In genomic region chr6:3122823-3123182, GRCh38 we compare ENCODE assay signal across 19 cellular contexts. TPM values are rescaled to one million over a fixed set of nuclear protein-coding genes. Genes with fewer than 3 reads are reported as not detected.
A peak's percentile ranks its signal among the peaks of the same experiment; 100 is the strongest.
DNase-seq lines count a peak whose midpoint lies in the region; ATAC-seq and TF ChIP-seq lines count a peak whose summit lies in the region.
"Had no signal": no experiment of that assay in that cellular context is flagged by ENCODE, and none has a peak within 500 bp of the region (broad histone marks: within the 10 kb centered on the region; RNA-seq: fewer than 3 reads in every experiment).

No MANE protein-coding gene starts in this region.

- H3K36me3 Mint-ChIP-seq in GM23338 (ENCODE audit: low read depth): peaks cover 12% of the 10 kb centered on the region
- H3K36me3 Mint-ChIP-seq in activated CD4-positive, alpha-beta T cell treated with anti-CD3 and anti-CD28 coated beads, Interleukin-2, amount 10 ng/mL, durations not matched to agents 24 days and 14 days (ENCODE audit: low read depth): no peaks in the 10 kb centered on the region
- H3K36me3 Mint-ChIP-seq in activated naive CD8-positive, alpha-beta T cell treated with anti-CD3 and anti-CD28 coated beads, Interleukin-2, amount 50 U/mL, for 24 hours (ENCODE audit: low read depth): no peaks in the 10 kb centered on the region

- H3K9me2 ChIP-seq in GM23338 (ENCODE audit: insufficient read depth): no peaks in the 10 kb centered on the region

- no peak overlapping the region for H3K18ac ChIP-seq in trophoblast cell (ENCODE audit: low read length)

- H2BK5ac ChIP-seq in trophoblast cell (ENCODE audit: low read depth, low read length, poor library complexity): no peak overlapping the region

- H4K8ac ChIP-seq in trophoblast cell (ENCODE audit: low read depth, low read length): no peak overlapping the region

- no peak overlapping the region for H3K4ac ChIP-seq in trophoblast cell (ENCODE audit: low read depth, low read length)

- no peak overlapping the region for H2BK12ac ChIP-seq in trophoblast cell (ENCODE audit: low read length)

- H3K23ac ChIP-seq in trophoblast cell (ENCODE audit: low read length): no peak overlapping the region

- H2AFZ ChIP-seq in GM23338: no peak overlapping the region
- no peak overlapping the region for H2AFZ ChIP-seq in trophoblast cell (ENCODE audit: insufficient read depth, low read length, poor library complexity)
- H2AFZ ChIP-seq: GM23248 had no signal

- no peaks in the 10 kb centered on the region for H3K9me3 Mint-ChIP-seq in GM23338
- no peaks in the 10 kb centered on the region for H3K9me3 Mint-ChIP-seq in activated CD4-positive, alpha-beta T cell treated with anti-CD3 and anti-CD28 coated beads, Interleukin-2, amount 10 ng/mL, durations not matched to agents 24 days and 14 days
- H3K9me3 Mint-ChIP-seq in activated naive CD8-positive, alpha-beta T cell treated with anti-CD3 and anti-CD28 coated beads, Interleukin-2, amount 50 U/mL, for 24 hours: no peaks in the 10 kb centered on the region
- H3K9me3 Mint-ChIP-seq: CD14-positive monocyte; CD4-positive, alpha-beta memory T cell had no signal

- no peak overlapping the region for H2BK120ac ChIP-seq in trophoblast cell (ENCODE audit: insufficient read depth, low read length, poor library complexity)

- peak overlapping the region; percentile 25 for H3K14ac ChIP-seq in trophoblast cell (ENCODE audit: low read length)

- H4K20me1 ChIP-seq in GM23338 (replicated peaks; ENCODE audit: insufficient read depth): no peaks in the 10 kb centered on the region
- H4K20me1 ChIP-seq: BLaER1 had no signal

- no peak for DNase-seq in GM23338 (ENCODE audit: low spot score)
- DNase-seq in caudate nucleus (lab: John Stamatoyannopoulos, UW): peak in 1 of 61 donors; percentile 19
- DNase-seq in trophoblast cell: no peak
- no peak for DNase-seq in right cardiac atrium
- DNase-seq in activated CD4-positive, alpha-beta T cell treated with anti-CD3 and anti-CD28 coated beads, Interleukin-2, amount 10 ng/mL, durations not matched to agents 24 days and 14 days: no peak
- DNase-seq in activated naive CD8-positive, alpha-beta T cell treated with anti-CD3 and anti-CD28 coated beads, Interleukin-2, amount 50 U/mL, for 24 hours: no peak
- DNase-seq: AML-193; CD4-positive, alpha-beta memory T cell; DMS53; DND-41; EL; GM23248; H7 had no signal

- H3K9ac ChIP-seq in liver (ENCODE audit: low read depth in 1 of 2, low read length in 2 of 2): no peak overlapping the region
- peak overlapping the region; percentile 11 for H3K9ac ChIP-seq in trophoblast cell (ENCODE audit: low read length)
- H3K9ac ChIP-seq: BLaER1, GM23248 had no signal

- H2AK5ac ChIP-seq in trophoblast cell (ENCODE audit: low read length): no peak overlapping the region

- no peak overlapping the region for H3K27ac Mint-ChIP-seq in GM23338
- H3K27ac Mint-ChIP-seq in activated CD4-positive, alpha-beta T cell treated with anti-CD3 and anti-CD28 coated beads, Interleukin-2, amount 10 ng/mL, durations not matched to agents 24 days and 14 days: no peak overlapping the region
- H3K27ac Mint-ChIP-seq in activated naive CD8-positive, alpha-beta T cell treated with anti-CD3 and anti-CD28 coated beads, Interleukin-2, amount 50 U/mL, for 24 hours: no peak overlapping the region
- H3K27ac Mint-ChIP-seq: CD14-positive monocyte had no signal

- peak overlapping the region; percentile 23; the same call in 1 of the 2 replicates for H3K27ac ChIP-seq in GM23338 (ENCODE audit: low read depth)
- H3K27ac ChIP-seq in caudate nucleus (ENCODE audit: low read depth, low read length): peak overlapping the region; percentile 67
- H3K27ac ChIP-seq in liver (ENCODE audit: low read depth in 1 of 2, low read length in 2 of 2): peak overlapping the region; percentile 0 to 18
- H3K27ac ChIP-seq in trophoblast cell (ENCODE audit: low read depth, low read length): no peak overlapping the region
- H3K27ac ChIP-seq in right cardiac atrium (ENCODE audit: low read length): no peak overlapping the region
- H3K27ac ChIP-seq: 22Rv1, A549, BLaER1, GM23248 had no signal

- TF ChIP-seq RAD21 in liver (IDR thresholded peaks at IDR 0.05): no peak

- 0 out of 2 replicates have a peak, but pooled peaks cover 4% of the 10 kb centered on the region for H3F3A ChIP-seq in GM23338 (replicated peaks; ENCODE audit: low read depth)

- ATAC-seq in GM23338 (no peak), right cardiac atrium (no peak)
- no peak for ATAC-seq in activated naive CD8-positive, alpha-beta T cell treated with anti-CD3 and anti-CD28 coated beads, Interleukin-2, amount 50 U/mL, for 24 hours
- ATAC-seq: A549, GM12878 had no signal

- peaks cover 6% of the 10 kb centered on the region for H3K79me1 ChIP-seq in trophoblast cell (ENCODE audit: low read length)

- H3K36me3 ChIP-seq in GM23338 (ENCODE audit: insufficient read depth) (0 out of 2 replicates have a peak, but pooled peaks cover under 1% of the 10 kb centered on the region), liver (ENCODE audit: control insufficient read depth in 4 of 4, insufficient read depth in 3 of 4, low read depth in 1 of 4, low read length in 3 of 4) (no peaks in the 10 kb centered on the region), trophoblast cell (ENCODE audit: control insufficient read depth in 1 of 2, insufficient read depth in 2 of 2, low read length in 2 of 2) (peaks cover 3 to 4% of the 10 kb centered on the region in 2 experiments)

- H3K27me3 Mint-ChIP-seq in GM23338 (ENCODE audit: insufficient read depth, low read depth, poor library complexity): peaks cover 8% of the 10 kb centered on the region
- H3K27me3 Mint-ChIP-seq in activated CD4-positive, alpha-beta T cell treated with anti-CD3 and anti-CD28 coated beads, Interleukin-2, amount 10 ng/mL, durations not matched to agents 24 days and 14 days: peaks cover 3% of the 10 kb centered on the region
- no peaks in the 10 kb centered on the region for H3K27me3 Mint-ChIP-seq in activated naive CD8-positive, alpha-beta T cell treated with anti-CD3 and anti-CD28 coated beads, Interleukin-2, amount 50 U/mL, for 24 hours
- H3K27me3 Mint-ChIP-seq: CD4-positive, alpha-beta memory T cell had no signal

- H3K79me2 ChIP-seq in GM23338 (replicated peaks; ENCODE audit: insufficient read depth) (peaks cover 9% of the 10 kb centered on the region), trophoblast cell (ENCODE audit: control insufficient read depth, insufficient read depth, low read length, poor library complexity) (peaks cover 8% of the 10 kb centered on the region)

- H4K91ac ChIP-seq in trophoblast cell (ENCODE audit: low read depth, low read length): no peak overlapping the region

- H3K4me3 ChIP-seq in GM23338 (no peak overlapping the region), liver (ENCODE audit: low read depth in 1 of 3, low read length in 3 of 3) (no peak overlapping the region), trophoblast cell (ENCODE audit: low read depth, low read length) (no peak overlapping the region), right cardiac atrium (ENCODE audit: low read length) (no peak overlapping the region)
- H3K4me3 ChIP-seq: A549, BLaER1, GM12878, GM23248 had no signal

- 61% methylated on average over 9 of the region's 9 CpGs for WGBS in liver
- WGBS in trophoblast cell (ENCODE audit: extremely low coverage, insufficient coverage, insufficient read length): no CpG with 5 or more reads among the region's 9 CpGs
- WGBS in right cardiac atrium: 90% methylated on average over 9 of the region's 9 CpGs

- TF ChIP-seq CTCF in GM23338 (conservative IDR thresholded peaks at IDR 0.05; ENCODE audit: low read depth in 2 of 2): no peak
- TF ChIP-seq CTCF in liver (IDR thresholded peaks at IDR 0.05; ENCODE audit: low read depth, low read length, missing input control): no peak

- H3K4me1 ChIP-seq in GM23338 (ENCODE audit: insufficient read depth): peaks cover 16% of the 10 kb centered on the region
- H3K4me1 ChIP-seq in liver (ENCODE audit: control insufficient read depth in 4 of 4, insufficient read depth in 4 of 4, low read length in 3 of 4): peaks cover 4 to 52% (median 37%) of the 10 kb centered on the region in 4 donors
- peaks cover 0 to 2% of the 10 kb centered on the region in 2 experiments for H3K4me1 ChIP-seq in trophoblast cell (ENCODE audit: control insufficient read depth in 1 of 2, insufficient read depth in 2 of 2, low read length in 2 of 2)
- H3K4me1 ChIP-seq in right cardiac atrium (ENCODE audit: control insufficient read depth, insufficient read depth, low read length): no peaks in the 10 kb centered on the region

- H3K4me2 ChIP-seq in GM23338 (no peak overlapping the region), trophoblast cell (ENCODE audit: low read length) (no peak overlapping the region)
- H3K4me2 ChIP-seq: A549, BLaER1 had no signal

- intact Hi-C loops in right cardiac atrium (cut with DNase I): loop anchor here in 2 of 4 donors (10.0 kb wide), 2 partner anchors 132 to 612 kb away; partner anchors contain the start of gene PSMG4 (in 1 of the 2)
- intact Hi-C loops in activated CD4-positive, alpha-beta T cell treated with anti-CD3 and anti-CD28 coated beads, Interleukin-2, amount 10 ng/mL, durations not matched to agents 24 days and 14 days (cut with micrococcal nuclease): no loop called here

- H3K9me3 ChIP-seq in liver (ENCODE audit: control insufficient read depth in 4 of 4, low read length in 3 of 4) (no peaks in the 10 kb centered on the region), trophoblast cell (ENCODE audit: insufficient read depth, low read depth, low read length) (no peaks in the 10 kb centered on the region), right cardiac atrium (ENCODE audit: control insufficient read depth, low read length) (no peaks in the 10 kb centered on the region)
- H3K9me3 ChIP-seq: A549, BLaER1 had no signal

- peaks cover 18% of the 10 kb centered on the region for H3K4me1 Mint-ChIP-seq in GM23338
- peaks cover 12% of the 10 kb centered on the region for H3K4me1 Mint-ChIP-seq in activated CD4-positive, alpha-beta T cell treated with anti-CD3 and anti-CD28 coated beads, Interleukin-2, amount 10 ng/mL, durations not matched to agents 24 days and 14 days
- peaks cover 20% of the 10 kb centered on the region for H3K4me1 Mint-ChIP-seq in activated naive CD8-positive, alpha-beta T cell treated with anti-CD3 and anti-CD28 coated beads, Interleukin-2, amount 50 U/mL, for 24 hours

- no peaks in the 10 kb centered on the region for H3K27me3 ChIP-seq in GM23338 (ENCODE audit: insufficient read depth)
- no peaks in the 10 kb centered on the region for H3K27me3 ChIP-seq in liver (ENCODE audit: control insufficient read depth in 4 of 4, insufficient read depth in 4 of 4, low read length in 3 of 4)
- no peaks in the 10 kb centered on the region for H3K27me3 ChIP-seq in trophoblast cell (ENCODE audit: insufficient read depth, low read length)
- H3K27me3 ChIP-seq in right cardiac atrium (ENCODE audit: control insufficient read depth, insufficient read depth): no peaks in the 10 kb centered on the region
- H3K27me3 ChIP-seq: BLaER1 had no signal

- H4K12ac ChIP-seq in trophoblast cell (ENCODE audit: low read depth, low read length): peak overlapping the region; percentile 17

- H3K4me3 Mint-ChIP-seq in GM23338: no peak overlapping the region
- no peak overlapping the region for H3K4me3 Mint-ChIP-seq in activated CD4-positive, alpha-beta T cell treated with anti-CD3 and anti-CD28 coated beads, Interleukin-2, amount 10 ng/mL, durations not matched to agents 24 days and 14 days
- H3K4me3 Mint-ChIP-seq in activated naive CD8-positive, alpha-beta T cell treated with anti-CD3 and anti-CD28 coated beads, Interleukin-2, amount 50 U/mL, for 24 hours: no peak overlapping the region
- H3K4me3 Mint-ChIP-seq: CD14-positive monocyte; CD4-positive, alpha-beta memory T cell had no signal

RNA-seq across cellular contexts. Expression of gene BPHL, which starts 4.3 kb away (rescaled TPM):
- 22.8 and 29.2 TPM in 2 replicates for total RNA-seq in GM23338 (2014; rRNA removed; shearing (Covaris generic))
- polyA plus RNA-seq in GM23338 (2016; fragmentation: Nextera tagmentation; extraction: Ambion mirVana) (38.4 and 45.5 TPM in 2 replicates), liver (10 to 100 TPM; 29.6 to 90.8 TPM), right cardiac atrium (13.1 TPM)
- total RNA-seq in liver (10 to 100 TPM; 16.0 to 33.4 TPM), right cardiac atrium (10 to 100 TPM in 2 of 4 donors, 1 to 10 TPM in 2; 9.3 to 11.4 (median 10.1) TPM)
- 21.0 and 22.0 TPM in 2 replicates for polyA plus RNA-seq in trophoblast cell (2013)
- total RNA-seq in activated CD4-positive, alpha-beta T cell treated with anti-CD3 and anti-CD28 coated beads, Interleukin-2, amount 10 ng/mL, durations not matched to agents 24 days and 14 days: 6.8 and 7.7 TPM in 2 replicates

RNA-seq across cellular contexts. Expression of gene TUBB2A, which starts 34.5 kb away (rescaled TPM):
- 376 and 407 TPM in 2 replicates for total RNA-seq in GM23338 (2014; rRNA removed; shearing (Covaris generic))
- 286 and 305 TPM in 2 replicates for polyA plus RNA-seq in GM23338 (2016; fragmentation: Nextera tagmentation; extraction: Ambion mirVana)
- total RNA-seq in liver: 10 to 100 TPM; 89.8 to 94.8 TPM
- 10 to 100 TPM; 53.5 to 86.3 TPM for polyA plus RNA-seq in liver
- 167 and 171 TPM in 2 replicates for polyA plus RNA-seq in trophoblast cell (2013)
- 10 to 100 TPM; 24.3 to 30.1 (median 27.5) TPM for total RNA-seq in right cardiac atrium
- 43.1 TPM for polyA plus RNA-seq in right cardiac atrium
- 3.9 and 4.7 TPM in 2 replicates for total RNA-seq in activated CD4-positive, alpha-beta T cell treated with anti-CD3 and anti-CD28 coated beads, Interleukin-2, amount 10 ng/mL, durations not matched to agents 24 days and 14 days

RNA-seq across cellular contexts. Expression of gene RIPK1, which starts 54.5 kb away (rescaled TPM):
- 16.7 and 19.4 TPM in 2 replicates for total RNA-seq in GM23338 (2014; rRNA removed; shearing (Covaris generic))
- polyA plus RNA-seq in GM23338 (2016; fragmentation: Nextera tagmentation; extraction: Ambion mirVana): 4.9 and 5.7 TPM in 2 replicates
- total RNA-seq in liver: 10 to 100 TPM; 14.0 to 27.2 TPM
- 10 to 100 TPM in 1 of 2 donors, 1 to 10 TPM in 1; 6.7 to 12.6 TPM for polyA plus RNA-seq in liver
- polyA plus RNA-seq in trophoblast cell (2013): 14.0 and 14.2 TPM in 2 replicates
- total RNA-seq in right cardiac atrium: 10 to 100 TPM in 1 of 4 donors, 1 to 10 TPM in 3; 8.0 to 11.5 (median 8.6) TPM
- polyA plus RNA-seq in right cardiac atrium: 6.8 TPM
- total RNA-seq in activated CD4-positive, alpha-beta T cell treated with anti-CD3 and anti-CD28 coated beads, Interleukin-2, amount 10 ng/mL, durations not matched to agents 24 days and 14 days: 17.0 and 17.9 TPM in 2 replicates

Comparison
In these comparisons a context has a peak if more than half of its experiments do, and no peak if none do; other contexts are left out.
1. H3K27ac ChIP-seq: peak in GM23338 (single experiment), caudate nucleus (single experiment) and liver (2 of 2); none in trophoblast cell (single experiment) and right cardiac atrium (single experiment).